13 cellular contexts compared by ENCODE assay signal in genomic region chr17:38707678-38708351, GRCh38. TPM values are rescaled to one million over a fixed set of nuclear protein-coding genes. Genes with fewer than 3 reads are reported as not detected.
DNase-seq lines count a peak whose midpoint lies in the region; ATAC-seq, FAIRE-seq and TF ChIP-seq lines count a peak whose summit lies in the region.
"Had no signal": no experiment of that assay in that cellular context is flagged by ENCODE, and none has a peak within 500 bp of the region (broad histone marks: within the 10 kb centered on the region; RNA-seq: fewer than 3 reads in every experiment).

No MANE protein-coding gene starts in this region.

- peaks cover 31% of the 10 kb centered on the region for H3F3A ChIP-seq in PC-9 (ENCODE audit: insufficient read depth, low read depth)

- H3K9me2 ChIP-seq in PC-9 (ENCODE audit: insufficient read depth) = no peaks in the 10 kb centered on the region

- no peaks in the 10 kb centered on the region for H3K27me3 Mint-ChIP-seq in activated naive CD4-positive, alpha-beta T cell treated with anti-CD3 and anti-CD28 coated beads, Interleukin-2, amount 50 U/mL, for 24 hours
- H3K27me3 Mint-ChIP-seq in stimulated activated naive B cell treated with anti-CD40 and anti-IgM and Interleukin-4, amounts not matched to agents 10 μg/mL and 1 μg/mL and 100 μg/mL, for 72 hours = no peaks in the 10 kb centered on the region

- H3K18ac ChIP-seq in H1 (ENCODE audit: extremely low read depth, low read length) = no peak overlapping the region

- no peak overlapping the region for H3K4me3 ChIP-seq in PC-9
- peak overlapping the region in 1 of 4 experiments; percentile 1; a peak in 3 of 8 replicates for H3K4me3 ChIP-seq in H1 (ENCODE audit: extremely low read depth in 1 of 4, insufficient read depth in 2 of 4, low read depth in 3 of 4, low read length in 4 of 4)
- H3K4me3 ChIP-seq: cardiac muscle cell had no signal

- intact Hi-C loops in PC-9 (cut with micrococcal nuclease; ENCODE audit: unreplicated experiment) = no loop called here

- TF ChIP-seq EP300 in H1 (IDR thresholded peaks at IDR 0.05; ENCODE audit: borderline replicate concordance in 1 of 2, low read depth in 2 of 2, low read length in 2 of 2) = no peak

- no peak overlapping the region for H4K5ac ChIP-seq in H1 (ENCODE audit: insufficient read length, low read depth, low read length)

- peak overlapping the region; percentile 100; the same call in 1 of the 2 replicates for H3K4me2 ChIP-seq in PC-9
- H3K4me2 ChIP-seq in H1 (ENCODE audit: insufficient read depth in 1 of 2, low read depth in 2 of 2, low read length in 2 of 2) = peak overlapping the region; percentile 33 to 81; a peak in 2 of 4 replicates

- POLR2A ChIA-PET in PC-9 (lab: Charles Lee; ENCODE audit: unreplicated experiment) = no interaction called here
- POLR2A ChIA-PET in H1 (lab: Charles Lee; ENCODE audit: partially characterized antibody) = interaction anchor here (1.1 to 4.5 kb wide), 6 partner anchors 8 to 144 kb away, joined by 3 to 38 read pairs (median 4); partner anchors contain the start of gene PSMB3

- TF ChIP-seq POLR2A in H1 (IDR thresholded peaks at IDR 0.05; ENCODE audit: control extremely low read depth in 1 of 2, low read depth in 2 of 2, low read length in 2 of 2) = no peak

- H2BK120ac ChIP-seq in H1 (replicated peaks; ENCODE audit: low read depth, low read length) = no peak overlapping the region

- H3K27ac ChIP-seq in PC-9 (no peak overlapping the region), H1 (ENCODE audit: low read depth, low read length) (no peak overlapping the region)
- H3K27ac ChIP-seq: cardiac muscle cell had no signal

- H3K27me3 ChIP-seq in PC-9 (ENCODE audit: insufficient read depth, low read depth) = no peaks in the 10 kb centered on the region
- H3K27me3 ChIP-seq in H1 (replicated peaks in 1 of 4; ENCODE audit: control insufficient read depth in 3 of 4, extremely low read depth in 1 of 4, insufficient read depth in 3 of 4, low read length in 3 of 4) = peaks cover 8 to 57% (median 39%) of the 10 kb centered on the region in 4 experiments

- no peak for TF ChIP-seq RAD21 in H1 (IDR thresholded peaks at IDR 0.05 in 1 of 2, conservative IDR thresholded peaks at IDR 0.05 in 1 of 2; ENCODE audit: low read depth in 2 of 2, low read length in 2 of 2)

- no peak overlapping the region for H3K56ac ChIP-seq in H1 (replicated peaks; ENCODE audit: insufficient read length, low read depth, low read length)

- no peak for DNase-seq in activated naive CD4-positive, alpha-beta T cell treated with Interleukin-2 at 50 U/mL for 16 hours
- DNase-seq in PC-9 = no peak
- no peak for DNase-seq in H1 (ENCODE audit: low read depth in 1 of 2, low spot score in 2 of 2)
- no peak for DNase-seq in stimulated activated naive B cell treated with anti-CD40 and anti-IgM and Interleukin-4, amounts not matched to agents 10 μg/mL and 1 μg/mL and 100 μg/mL, for 72 hours
- DNase-seq in omental fat pad (ENCODE audit: low spot score) = no peak
- DNase-seq in NCI-H524 treated with DMSO at 0.1 percent for 48 hours (lab: John Stamatoyannopoulos, UW) = no peak
- DNase-seq in inferior parietal cortex (ENCODE audit: extremely low spot score) = no peak
- DNase-seq: erythroblast, hypothalamus had no signal

- FAIRE-seq in H1 (lab: Jason Lieb, UNC) = no peak
- FAIRE-seq: TTC549 had no signal

- TF ChIP-seq CTCF in PC-9 (conservative IDR thresholded peaks at IDR 0.05) (no peak), H1 (IDR thresholded peaks at IDR 0.05; ENCODE audit: control extremely low read depth in 1 of 3, insufficient read depth in 1 of 3, low read depth in 1 of 3, low read length in 3 of 3) (no peak), omental fat pad (IDR thresholded peaks at IDR 0.05) (no peak)

- BruUV-seq in PC-9 (replicated peaks; lab: Mats Ljungman, UMichigan) = no TSS peak

- H3K9ac ChIP-seq in H1 (replicated peaks in 1 of 4; ENCODE audit: extremely low read depth in 1 of 4, low read depth in 3 of 4, low read length in 3 of 4) = no peak overlapping the region

- H3K4me1 ChIP-seq in PC-9 (replicated peaks; ENCODE audit: insufficient read depth) = 0 out of 2 replicates have a peak, but pooled peaks cover 6% of the 10 kb centered on the region
- peaks cover 7 to 38% (median 27%) of the 10 kb centered on the region in 4 experiments for H3K4me1 ChIP-seq in H1 (replicated peaks in 1 of 4; ENCODE audit: control insufficient read depth in 3 of 4, insufficient read depth in 4 of 4, low read length in 3 of 4)

- H3K79me2 ChIP-seq in PC-9 (ENCODE audit: low read depth) (peaks cover 52% of the 10 kb centered on the region), H1 (ENCODE audit: control insufficient read depth in 1 of 2, insufficient read depth in 2 of 2, low read length in 2 of 2) (no peaks in the 10 kb centered on the region)

- no peaks in the 10 kb centered on the region for H3K9me3 Mint-ChIP-seq in activated naive CD4-positive, alpha-beta T cell treated with anti-CD3 and anti-CD28 coated beads, Interleukin-2, amount 50 U/mL, for 24 hours
- H3K9me3 Mint-ChIP-seq in stimulated activated naive B cell treated with anti-CD40 and anti-IgM and Interleukin-4, amounts not matched to agents 10 μg/mL and 1 μg/mL and 100 μg/mL, for 72 hours = no peaks in the 10 kb centered on the region

- peaks cover 52% of the 10 kb centered on the region for H3K4me1 Mint-ChIP-seq in activated naive CD4-positive, alpha-beta T cell treated with anti-CD3 and anti-CD28 coated beads, Interleukin-2, amount 50 U/mL, for 24 hours
- peaks cover 50 to 74% of the 10 kb centered on the region in 2 donors for H3K4me1 Mint-ChIP-seq in stimulated activated naive B cell treated with anti-CD40 and anti-IgM and Interleukin-4, amounts not matched to agents 10 μg/mL and 1 μg/mL and 100 μg/mL, for 72 hours

- H3K79me1 ChIP-seq in H1 (ENCODE audit: low read depth, low read length) = no peaks in the 10 kb centered on the region

- H4K8ac ChIP-seq in H1 (ENCODE audit: extremely low read depth, insufficient read depth, low read length) = no peak overlapping the region; the same call in 1 of the 2 replicates

- H2AK5ac ChIP-seq in H1 (ENCODE audit: low read depth, low read length) = no peak overlapping the region; the same call in 1 of the 2 replicates

- H3K27ac Mint-ChIP-seq in activated naive CD4-positive, alpha-beta T cell treated with anti-CD3 and anti-CD28 coated beads, Interleukin-2, amount 50 U/mL, for 24 hours = peak overlapping the region; percentile 95
- peak overlapping the region; percentile 44 for H3K27ac Mint-ChIP-seq in stimulated activated naive B cell treated with anti-CD40 and anti-IgM and Interleukin-4, amounts not matched to agents 10 μg/mL and 1 μg/mL and 100 μg/mL, for 72 hours

- H3K36me3 Mint-ChIP-seq in activated naive CD4-positive, alpha-beta T cell treated with anti-CD3 and anti-CD28 coated beads, Interleukin-2, amount 50 U/mL, for 24 hours = peaks cover 15% of the 10 kb centered on the region
- peaks cover 34 to 50% of the 10 kb centered on the region in 2 donors for H3K36me3 Mint-ChIP-seq in stimulated activated naive B cell treated with anti-CD40 and anti-IgM and Interleukin-4, amounts not matched to agents 10 μg/mL and 1 μg/mL and 100 μg/mL, for 72 hours

- peaks cover 34% of the 10 kb centered on the region for H4K20me1 ChIP-seq in PC-9 (ENCODE audit: insufficient read depth)
- peaks cover 5 to 10% of the 10 kb centered on the region in 2 experiments for H4K20me1 ChIP-seq in H1 (replicated peaks in 1 of 2; ENCODE audit: control insufficient read depth in 1 of 2, insufficient read depth in 2 of 2, low read length in 2 of 2)

- CTCF ChIA-PET in PC-9 (lab: Charles Lee) = no interaction called here
- CTCF ChIA-PET in H1 (lab: Charles Lee; ENCODE audit: partially characterized antibody) = interaction anchor here (0.7 to 3.4 kb wide), 11 partner anchors 8 to 149 kb away, joined by 3 to 30 read pairs (median 6); no protein-coding TSS in a partner anchor

- no peak overlapping the region for H3K4ac ChIP-seq in H1 (replicated peaks; ENCODE audit: insufficient read length, low read depth, low read length)

- H3K9me3 ChIP-seq in PC-9 (ENCODE audit: insufficient read depth, low read depth) (no peaks in the 10 kb centered on the region), H1 (ENCODE audit: insufficient read depth in 2 of 2, low read depth in 1 of 2, low read length in 1 of 2) (no peaks in the 10 kb centered on the region)
- H3K9me3 ChIP-seq: prostate gland had no signal

- peaks cover 21% of the 10 kb centered on the region for H3K36me3 ChIP-seq in PC-9 (ENCODE audit: low read depth)
- no peaks in the 10 kb centered on the region for H3K36me3 ChIP-seq in H1 (ENCODE audit: control insufficient read depth in 2 of 4, insufficient read depth in 4 of 4, low read length in 3 of 4)
- H3K36me3 ChIP-seq: cardiac muscle cell had no signal

- H4K91ac ChIP-seq in H1 (replicated peaks; ENCODE audit: insufficient read length, low read length) = no peak overlapping the region

- H3K23me2 ChIP-seq in H1 (ENCODE audit: low read depth, low read length) = peaks cover 24% of the 10 kb centered on the region

- H2BK15ac ChIP-seq in H1 (ENCODE audit: low read length) = 0 out of 2 replicates have a peak overlapping the region, but pooled peaks have one; percentile 88

- no peak overlapping the region for H3K23ac ChIP-seq in H1 (ENCODE audit: insufficient read length)

- 0 out of 2 replicates have a peak overlapping the region, but pooled peaks have one; percentile 90 for H2BK12ac ChIP-seq in H1 (ENCODE audit: low read depth, low read length)

- no peak overlapping the region for H2BK5ac ChIP-seq in H1 (ENCODE audit: low read depth, low read length)

- H3K4me3 Mint-ChIP-seq in activated naive CD4-positive, alpha-beta T cell treated with anti-CD3 and anti-CD28 coated beads, Interleukin-2, amount 50 U/mL, for 24 hours = peak overlapping the region; percentile 97
- H3K4me3 Mint-ChIP-seq in stimulated activated naive B cell treated with anti-CD40 and anti-IgM and Interleukin-4, amounts not matched to agents 10 μg/mL and 1 μg/mL and 100 μg/mL, for 72 hours = peak overlapping the region in 1 of 2 donors; percentile 30

- H2BK20ac ChIP-seq in H1 (ENCODE audit: low read length) = no peak overlapping the region

- no peak overlapping the region for H2AFZ ChIP-seq in PC-9
- H2AFZ ChIP-seq in H1 (ENCODE audit: low read length) = no peak overlapping the region

- ATAC-seq in stimulated activated naive B cell treated with anti-CD40 and anti-IgM and Interleukin-4, amounts not matched to agents 10 μg/mL and 1 μg/mL and 100 μg/mL, for 72 hours (replicated peaks) = no peak
- ATAC-seq in omental fat pad (ENCODE audit: low FRiP score) = no peak

- H3K14ac ChIP-seq in H1 (ENCODE audit: insufficient read length) = no peak overlapping the region

- WGBS in H1 (ENCODE audit: extremely low coverage in 1 of 2, insufficient coverage in 1 of 2, insufficient read length in 1 of 2, insufficient replicate concordance in 2 of 2, low coverage in 1 of 2, low lambda C conversion rate in 2 of 2, missing lambda C conversion rate in 1 of 2), 2 experiments = 71% methylated on average over 21 of the region's 21 CpGs; no CpG with 5 or more reads in 1 of the 2 experiments

RNA-seq across cellular contexts. Expression of gene MLLT6, which starts 2.7 kb away (rescaled TPM):
- total RNA-seq in PC-9 (2021) = 113 and 127 TPM in 2 replicates
- 7.7 and 8.0 TPM in 2 replicates for total RNA-seq in H1 (2021; fragmentation: NEBNext Ultra II Directional; extraction: Animal tissue kit (Norgen Biotek cat#: 25700))
- 6.5 and 7.7 TPM in 2 replicates for polyA plus RNA-seq in H1 (2011; rRNA removed)
- 9.3 TPM for polyA plus RNA-seq in H1 (2011; cell fraction: cytosol; rRNA removed)
- 57.8 TPM for polyA plus RNA-seq in H1 (2011; cell fraction: nucleus; rRNA removed)
- polyA plus RNA-seq in H1 (2012, experiment 1 of 2) = 8.9 to 16.8 TPM (median 11.1 TPM) in 4 replicates
- 5.1 TPM for polyA plus RNA-seq in H1 (2012, experiment 2 of 2)
- polyA plus RNA-seq in H1 (2013, experiment 1 of 2) = 3.0 TPM
- 2.4 TPM for polyA plus RNA-seq in H1 (2013, experiment 2 of 2)
- polyA minus RNA-seq in H1 (2011; rRNA and poly(A)+ RNA removed) = 8.2 and 12.8 TPM in 2 replicates
- 6.0 TPM for polyA minus RNA-seq in H1 (2011; cell fraction: cytosol; rRNA and poly(A)+ RNA removed)
- polyA minus RNA-seq in H1 (2011; cell fraction: nucleus; rRNA and poly(A)+ RNA removed) = 19.7 TPM
- total RNA-seq in omental fat pad = 100 to 1,000 TPM in 1 of 4 donors, 10 to 100 TPM in 3; 38.7 to 108 (median 54.8) TPM

RNA-seq across cellular contexts. Expression of gene CISD3, which starts 22.3 kb away (rescaled TPM):
- total RNA-seq in PC-9 (2021) (36.6 and 38.1 TPM in 2 replicates), omental fat pad (10 to 100 TPM in 3 of 4 donors, 1 to 10 TPM in 1; 7.6 to 25.5 (median 15.7) TPM)
- total RNA-seq in H1 (2021; fragmentation: NEBNext Ultra II Directional; extraction: Animal tissue kit (Norgen Biotek cat#: 25700)) = 11.1 and 11.6 TPM in 2 replicates
- polyA plus RNA-seq in H1 (2011; rRNA removed) = 8.4 and 9.4 TPM in 2 replicates
- 6.7 TPM for polyA plus RNA-seq in H1 (2011; cell fraction: cytosol; rRNA removed)
- 7.1 TPM for polyA plus RNA-seq in H1 (2011; cell fraction: nucleus; rRNA removed)
- polyA plus RNA-seq in H1 (2012, experiment 1 of 2) = 7.7 to 15.0 TPM (median 9.7 TPM) in 4 replicates
- polyA plus RNA-seq in H1 (2012, experiment 2 of 2) = 8.8 TPM
- polyA plus RNA-seq in H1 (2013, experiment 1 of 2) = 7.5 TPM
- 8.1 TPM for polyA plus RNA-seq in H1 (2013, experiment 2 of 2)
- polyA minus RNA-seq in H1 (2011; rRNA and poly(A)+ RNA removed) = 1.8 and 3.9 TPM in 2 replicates
- polyA minus RNA-seq in H1 (2011; cell fraction: cytosol; rRNA and poly(A)+ RNA removed) = 5.7 TPM
- 6.7 TPM for polyA minus RNA-seq in H1 (2011; cell fraction: nucleus; rRNA and poly(A)+ RNA removed)

RNA-seq across cellular contexts. Expression of gene EPOP, which starts 33.1 kb away (rescaled TPM):
- total RNA-seq in PC-9 (2021) = 8.4 and 10.6 TPM in 2 replicates
- 3.3 and 4.0 TPM in 2 replicates for total RNA-seq in H1 (2021; fragmentation: NEBNext Ultra II Directional; extraction: Animal tissue kit (Norgen Biotek cat#: 25700))
- 1.5 and 2.1 TPM in 2 replicates for polyA plus RNA-seq in H1 (2011; rRNA removed)
- 2.1 TPM for polyA plus RNA-seq in H1 (2011; cell fraction: cytosol; rRNA removed)
- polyA plus RNA-seq in H1 (2011; cell fraction: nucleus; rRNA removed) = 2.2 TPM
- 4.3 to 5.9 TPM (median 5.2 TPM) in 4 replicates for polyA plus RNA-seq in H1 (2012, experiment 1 of 2)
- polyA plus RNA-seq in H1 (2012, experiment 2 of 2) = 5.1 TPM
- 1.3 TPM for polyA plus RNA-seq in H1 (2013, experiment 1 of 2)
- 1.3 TPM for polyA plus RNA-seq in H1 (2013, experiment 2 of 2)
- polyA minus RNA-seq in H1 (2011; rRNA and poly(A)+ RNA removed) = 0.78 and 1.5 TPM in 2 replicates
- polyA minus RNA-seq in H1 (2011; cell fraction: cytosol; rRNA and poly(A)+ RNA removed) = 1.8 TPM
- 2.2 TPM for polyA minus RNA-seq in H1 (2011; cell fraction: nucleus; rRNA and poly(A)+ RNA removed)
- 1 to 10 TPM in 2 of 4 donors, under 1 TPM in 2; 0.38 to 5.2 (median 1.5) TPM for total RNA-seq in omental fat pad

RNA-seq across cellular contexts. Expression of gene PCGF2, which starts 40.3 kb away (rescaled TPM):
- total RNA-seq in PC-9 (2021) = 26.9 and 43.3 TPM in 2 replicates
- total RNA-seq in H1 (2021; fragmentation: NEBNext Ultra II Directional; extraction: Animal tissue kit (Norgen Biotek cat#: 25700)) = 86.1 and 93.3 TPM in 2 replicates
- polyA plus RNA-seq in H1 (2011; rRNA removed) = 42.1 and 81.4 TPM in 2 replicates
- 29.9 TPM for polyA plus RNA-seq in H1 (2011; cell fraction: cytosol; rRNA removed)
- polyA plus RNA-seq in H1 (2011; cell fraction: nucleus; rRNA removed) = 84.7 TPM
- 75.9 to 100 TPM (median 96.1 TPM) in 4 replicates for polyA plus RNA-seq in H1 (2012, experiment 1 of 2)
- polyA plus RNA-seq in H1 (2012, experiment 2 of 2) = 61.3 TPM
- 40.8 TPM for polyA plus RNA-seq in H1 (2013, experiment 1 of 2)
- polyA plus RNA-seq in H1 (2013, experiment 2 of 2) = 42.2 TPM
- 13.2 and 28.0 TPM in 2 replicates for polyA minus RNA-seq in H1 (2011; rRNA and poly(A)+ RNA removed)
- polyA minus RNA-seq in H1 (2011; cell fraction: cytosol; rRNA and poly(A)+ RNA removed) = 57.5 TPM
- 21.4 TPM for polyA minus RNA-seq in H1 (2011; cell fraction: nucleus; rRNA and poly(A)+ RNA removed)
- 10 to 100 TPM in 1 of 4 donors, 1 to 10 TPM in 3; 3.2 to 17.0 (median 6.1) TPM for total RNA-seq in omental fat pad

RNA-seq across cellular contexts. Expression of gene PSMB3, which starts 44.7 kb away (rescaled TPM):
- total RNA-seq in PC-9 (2021) (262 and 278 TPM in 2 replicates), omental fat pad (100 to 1,000 TPM; 140 to 169 (median 155) TPM)
- total RNA-seq in H1 (2021; fragmentation: NEBNext Ultra II Directional; extraction: Animal tissue kit (Norgen Biotek cat#: 25700)) = 291 and 301 TPM in 2 replicates
- 866 and 914 TPM in 2 replicates for polyA plus RNA-seq in H1 (2011; rRNA removed)
- 619 TPM for polyA plus RNA-seq in H1 (2011; cell fraction: cytosol; rRNA removed)
- polyA plus RNA-seq in H1 (2011; cell fraction: nucleus; rRNA removed) = 473 TPM
- polyA plus RNA-seq in H1 (2012, experiment 1 of 2) = 334 to 383 TPM (median 362 TPM) in 4 replicates
- polyA plus RNA-seq in H1 (2012, experiment 2 of 2) = 693 TPM
- polyA plus RNA-seq in H1 (2013, experiment 1 of 2) = 292 TPM
- 289 TPM for polyA plus RNA-seq in H1 (2013, experiment 2 of 2)
- polyA minus RNA-seq in H1 (2011; rRNA and poly(A)+ RNA removed) = 275 and 292 TPM in 2 replicates
- polyA minus RNA-seq in H1 (2011; cell fraction: cytosol; rRNA and poly(A)+ RNA removed) = 96.6 TPM
- polyA minus RNA-seq in H1 (2011; cell fraction: nucleus; rRNA and poly(A)+ RNA removed) = 86.6 TPM
